ENCODE assay signal across 1 cellular context in the genomic region with DNA sequence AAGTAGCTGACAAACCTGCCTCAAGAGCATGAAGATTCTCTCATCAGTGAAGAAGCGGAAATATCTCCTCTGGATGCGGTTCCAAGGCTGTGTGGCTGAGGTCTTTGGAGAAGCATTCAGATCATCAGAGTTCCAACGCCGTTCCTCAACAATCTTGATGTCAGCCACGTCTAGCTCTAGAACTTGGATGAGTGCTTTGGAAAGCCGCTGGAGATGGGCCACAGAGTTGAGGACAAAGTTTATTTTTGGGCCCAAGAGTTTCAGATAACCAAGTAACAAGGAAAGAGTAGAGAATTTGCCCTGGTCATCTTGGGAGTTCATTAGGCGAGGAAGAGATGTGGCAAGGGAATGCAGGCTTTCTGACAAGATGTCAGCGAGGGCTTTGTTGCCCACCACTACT.
TF ChIP-seq lines count a peak whose summit lies in the region.

No MANE protein-coding gene starts in this region.

TF ChIP-seq in HepG2, 621 proteins besides CTCF, POLR2A, EP300 and RAD21:
- TF ChIP-seq ZC3H13 (CRISPR knock-in tag; IDR thresholded peaks at IDR 0.05) (0 out of 2 replicates have a peak, but pooled peaks have one; percentile 21), ZBTB49 (CRISPR knock-in tag; IDR thresholded peaks at IDR 0.05; ENCODE audit: borderline replicate concordance) (no peak), ZNF333 (CRISPR knock-in tag; IDR thresholded peaks at IDR 0.05; ENCODE audit: borderline replicate concordance) (no peak)
